ENCODE assay signal across 8 cellular contexts in genomic region chr2:237835372-237835771, GRCh38. TPM values are rescaled to one million over a fixed set of nuclear protein-coding genes. Genes with fewer than 3 reads are reported as not detected.
"Had no signal": no experiment of that assay in that cellular context is flagged by ENCODE, and none has a peak within 500 bp of the region (broad histone marks: within the 10 kb centered on the region; RNA-seq: fewer than 3 reads in every experiment).

No MANE protein-coding gene starts in this region.

- H3K4me3 ChIP-seq: GM12878 had no signal

- DNase-seq: GDM1, GF-D8 had no signal

- FAIRE-seq: G401.6, GM12878, GM12892, GM18507, GM19239 had no signal

- ATAC-seq: GM12878 had no signal

RNA-seq across cellular contexts. Expression of gene RAMP1, which starts 24.1 kb away (rescaled TPM):
- total RNA-seq: G401 had no signal
